ENCODE assay signal across 1 cellular context in the genomic region with DNA sequence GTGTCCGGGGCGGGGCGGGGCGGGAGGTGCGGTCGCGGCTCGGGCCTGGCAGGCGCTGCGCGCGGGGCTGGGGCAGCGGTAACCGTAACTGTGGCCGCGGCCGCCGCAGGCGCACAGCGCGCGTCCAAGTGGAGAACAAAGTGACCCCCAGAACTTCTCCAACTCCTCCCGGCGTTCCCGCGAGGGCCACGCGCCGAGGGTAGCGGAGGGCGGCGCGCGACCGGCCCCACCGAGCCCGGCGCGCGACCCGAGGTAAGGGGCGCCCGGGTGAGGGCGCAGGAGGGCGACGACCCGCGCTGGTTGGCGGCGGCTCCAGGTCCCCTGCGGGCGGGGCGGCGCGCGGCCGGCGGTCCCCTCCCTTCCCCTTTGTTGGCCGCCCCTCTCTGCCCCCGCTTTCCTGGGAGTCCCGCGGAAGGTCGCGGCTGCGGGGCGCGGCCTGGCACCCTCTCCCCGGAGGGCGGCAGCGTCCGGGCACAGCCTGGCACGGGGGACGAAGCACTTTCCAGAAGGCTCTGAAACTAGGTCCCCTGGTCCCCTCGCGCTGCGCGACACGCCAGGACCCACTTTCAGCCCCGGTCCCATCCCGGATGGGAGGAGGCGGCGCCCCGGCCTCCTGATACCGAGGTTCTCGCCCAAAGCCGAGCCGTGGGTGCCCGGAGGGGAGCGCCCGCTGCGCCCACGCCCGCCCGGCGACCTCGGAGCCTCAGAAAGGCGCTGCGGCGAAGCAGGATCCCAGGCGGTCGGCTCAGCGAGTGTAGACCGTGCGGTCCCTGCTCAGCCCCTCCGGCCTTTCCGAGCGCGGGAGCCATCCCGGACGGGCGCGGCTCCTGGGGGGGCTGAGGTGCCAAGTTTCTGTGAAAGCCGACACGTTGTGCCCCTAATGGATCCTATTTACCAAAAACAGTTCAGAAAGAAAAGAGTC.
A peak's percentile ranks its signal among the peaks of the same experiment; 100 is the strongest.
TF ChIP-seq lines count a peak whose summit lies in the region.

A gene (plus strand): TSS at position 75 of the 922 bp plus-strand sequence. CDS start 133,909 bp downstream, outside the sequence.

TF ChIP-seq in HEK293, 187 proteins besides CTCF, POLR2A, EP300 and RAD21 (continued from another document and continues in another):
- TF ChIP-seq ZNF843 (tag by site-specific recombination; IDR thresholded peaks at IDR 0.05) = no peak
- no peak for TF ChIP-seq ZNF830 (tag by site-specific recombination; IDR thresholded peaks at IDR 0.05; ENCODE audit: low read depth)
- no peak for TF ChIP-seq ZFP3 (tag by site-specific recombination; IDR thresholded peaks at IDR 0.05; ENCODE audit: low read depth)
- no peak for TF ChIP-seq KLF7 (tag by site-specific recombination; IDR thresholded peaks at IDR 0.05; ENCODE audit: borderline replicate concordance)
- TF ChIP-seq, protein P1, sequence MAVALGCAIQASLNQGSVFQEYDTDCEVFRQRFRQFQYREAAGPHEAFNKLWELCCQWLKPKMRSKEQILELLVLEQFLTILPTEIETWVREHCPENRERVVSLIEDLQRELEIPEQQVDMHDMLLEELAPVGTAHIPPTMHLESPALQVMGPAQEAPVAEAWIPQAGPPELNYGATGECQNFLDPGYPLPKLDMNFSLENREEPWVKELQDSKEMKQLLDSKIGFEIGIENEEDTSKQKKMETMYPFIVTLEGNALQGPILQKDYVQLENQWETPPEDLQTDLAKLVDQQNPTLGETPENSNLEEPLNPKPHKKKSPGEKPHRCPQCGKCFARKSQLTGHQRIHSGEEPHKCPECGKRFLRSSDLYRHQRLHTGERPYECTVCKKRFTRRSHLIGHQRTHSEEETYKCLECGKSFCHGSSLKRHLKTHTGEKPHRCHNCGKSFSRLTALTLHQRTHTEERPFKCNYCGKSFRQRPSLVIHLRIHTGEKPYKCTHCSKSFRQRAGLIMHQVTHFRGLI (tag by site-specific recombination; IDR thresholded peaks at IDR 0.05) = peak; percentile 57
- TF ChIP-seq ZBTB7A (tag by site-specific recombination; IDR thresholded peaks at IDR 0.05; ENCODE audit: low read depth) = 0 out of 2 replicates have a peak, but pooled peaks have one; percentile 19
- TF ChIP-seq, protein P2, sequence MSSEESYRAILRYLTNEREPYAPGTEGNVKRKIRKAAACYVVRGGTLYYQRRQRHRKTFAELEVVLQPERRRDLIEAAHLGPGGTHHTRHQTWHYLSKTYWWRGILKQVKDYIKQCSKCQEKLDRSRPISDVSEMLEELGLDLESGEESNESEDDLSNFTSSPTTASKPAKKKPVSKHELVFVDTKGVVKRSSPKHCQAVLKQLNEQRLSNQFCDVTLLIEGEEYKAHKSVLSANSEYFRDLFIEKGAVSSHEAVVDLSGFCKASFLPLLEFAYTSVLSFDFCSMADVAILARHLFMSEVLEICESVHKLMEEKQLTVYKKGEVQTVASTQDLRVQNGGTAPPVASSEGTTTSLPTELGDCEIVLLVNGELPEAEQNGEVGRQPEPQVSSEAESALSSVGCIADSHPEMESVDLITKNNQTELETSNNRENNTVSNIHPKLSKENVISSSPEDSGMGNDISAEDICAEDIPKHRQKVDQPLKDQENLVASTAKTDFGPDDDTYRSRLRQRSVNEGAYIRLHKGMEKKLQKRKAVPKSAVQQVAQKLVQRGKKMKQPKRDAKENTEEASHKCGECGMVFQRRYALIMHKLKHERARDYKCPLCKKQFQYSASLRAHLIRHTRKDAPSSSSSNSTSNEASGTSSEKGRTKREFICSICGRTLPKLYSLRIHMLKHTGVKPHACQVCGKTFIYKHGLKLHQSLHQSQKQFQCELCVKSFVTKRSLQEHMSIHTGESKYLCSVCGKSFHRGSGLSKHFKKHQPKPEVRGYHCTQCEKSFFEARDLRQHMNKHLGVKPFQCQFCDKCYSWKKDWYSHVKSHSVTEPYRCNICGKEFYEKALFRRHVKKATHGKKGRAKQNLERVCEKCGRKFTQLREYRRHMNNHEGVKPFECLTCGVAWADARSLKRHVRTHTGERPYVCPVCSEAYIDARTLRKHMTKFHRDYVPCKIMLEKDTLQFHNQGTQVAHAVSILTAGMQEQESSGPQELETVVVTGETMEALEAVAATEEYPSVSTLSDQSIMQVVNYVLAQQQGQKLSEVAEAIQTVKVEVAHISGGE (tag by site-specific recombination; conservative IDR thresholded peaks at IDR 0.05; ENCODE audit: low read depth) = no peak
- TF ChIP-seq HOXD13 (CRISPR knock-in tag; IDR thresholded peaks at IDR 0.05; ENCODE audit: borderline replicate concordance) = no peak
- TF ChIP-seq GLIS2 (tag by site-specific recombination; IDR thresholded peaks at IDR 0.05) = peak; percentile 55
- TF ChIP-seq, protein P3, sequence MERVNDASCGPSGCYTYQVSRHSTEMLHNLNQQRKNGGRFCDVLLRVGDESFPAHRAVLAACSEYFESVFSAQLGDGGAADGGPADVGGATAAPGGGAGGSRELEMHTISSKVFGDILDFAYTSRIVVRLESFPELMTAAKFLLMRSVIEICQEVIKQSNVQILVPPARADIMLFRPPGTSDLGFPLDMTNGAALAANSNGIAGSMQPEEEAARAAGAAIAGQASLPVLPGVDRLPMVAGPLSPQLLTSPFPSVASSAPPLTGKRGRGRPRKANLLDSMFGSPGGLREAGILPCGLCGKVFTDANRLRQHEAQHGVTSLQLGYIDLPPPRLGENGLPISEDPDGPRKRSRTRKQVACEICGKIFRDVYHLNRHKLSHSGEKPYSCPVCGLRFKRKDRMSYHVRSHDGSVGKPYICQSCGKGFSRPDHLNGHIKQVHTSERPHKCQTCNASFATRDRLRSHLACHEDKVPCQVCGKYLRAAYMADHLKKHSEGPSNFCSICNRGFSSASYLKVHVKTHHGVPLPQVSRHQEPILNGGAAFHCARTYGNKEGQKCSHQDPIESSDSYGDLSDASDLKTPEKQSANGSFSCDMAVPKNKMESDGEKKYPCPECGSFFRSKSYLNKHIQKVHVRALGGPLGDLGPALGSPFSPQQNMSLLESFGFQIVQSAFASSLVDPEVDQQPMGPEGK (tag by site-specific recombination; IDR thresholded peaks at IDR 0.05) = 0 out of 2 replicates have a peak, but pooled peaks have one; percentile 47
- no peak for TF ChIP-seq ZNF404 (tag by site-specific recombination; IDR thresholded peaks at IDR 0.05)
- TF ChIP-seq ZNF624 (tag by site-specific recombination; IDR thresholded peaks at IDR 0.05) = no peak
- TF ChIP-seq, protein P4, sequence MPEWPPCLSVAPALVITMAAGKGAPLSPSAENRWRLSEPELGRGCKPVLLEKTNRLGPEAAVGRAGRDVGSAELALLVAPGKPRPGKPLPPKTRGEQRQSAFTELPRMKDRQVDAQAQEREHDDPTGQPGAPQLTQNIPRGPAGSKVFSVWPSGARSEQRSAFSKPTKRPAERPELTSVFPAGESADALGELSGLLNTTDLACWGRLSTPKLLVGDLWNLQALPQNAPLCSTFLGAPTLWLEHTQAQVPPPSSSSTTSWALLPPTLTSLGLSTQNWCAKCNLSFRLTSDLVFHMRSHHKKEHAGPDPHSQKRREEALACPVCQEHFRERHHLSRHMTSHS (tag by site-specific recombination; IDR thresholded peaks at IDR 0.05) = no peak
- TF ChIP-seq ZNF837 (tag by site-specific recombination; IDR thresholded peaks at IDR 0.05) = no peak
- no peak for TF ChIP-seq ZNF266 (tag by site-specific recombination; IDR thresholded peaks at IDR 0.05; ENCODE audit: low read depth)
- TF ChIP-seq ZNF658 (tag by site-specific recombination; IDR thresholded peaks at IDR 0.05) = no peak
- peak; percentile 69 for TF ChIP-seq ZEB2 (tag by site-specific recombination; IDR thresholded peaks at IDR 0.05)
- TF ChIP-seq, protein P5, sequence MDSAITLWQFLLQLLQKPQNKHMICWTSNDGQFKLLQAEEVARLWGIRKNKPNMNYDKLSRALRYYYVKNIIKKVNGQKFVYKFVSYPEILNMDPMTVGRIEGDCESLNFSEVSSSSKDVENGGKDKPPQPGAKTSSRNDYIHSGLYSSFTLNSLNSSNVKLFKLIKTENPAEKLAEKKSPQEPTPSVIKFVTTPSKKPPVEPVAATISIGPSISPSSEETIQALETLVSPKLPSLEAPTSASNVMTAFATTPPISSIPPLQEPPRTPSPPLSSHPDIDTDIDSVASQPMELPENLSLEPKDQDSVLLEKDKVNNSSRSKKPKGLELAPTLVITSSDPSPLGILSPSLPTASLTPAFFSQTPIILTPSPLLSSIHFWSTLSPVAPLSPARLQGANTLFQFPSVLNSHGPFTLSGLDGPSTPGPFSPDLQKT (IDR thresholded peaks at IDR 0.05; ENCODE audit: borderline replicate concordance, low read depth, low read length) = no peak
- no peak for TF ChIP-seq ZNF426 (tag by site-specific recombination; IDR thresholded peaks at IDR 0.05)
- no peak for TF ChIP-seq ZNF433 (tag by site-specific recombination; IDR thresholded peaks at IDR 0.05; ENCODE audit: low read depth)
- no peak for TF ChIP-seq ZNF174 (tag by site-specific recombination; IDR thresholded peaks at IDR 0.05)
- TF ChIP-seq, protein P6, sequence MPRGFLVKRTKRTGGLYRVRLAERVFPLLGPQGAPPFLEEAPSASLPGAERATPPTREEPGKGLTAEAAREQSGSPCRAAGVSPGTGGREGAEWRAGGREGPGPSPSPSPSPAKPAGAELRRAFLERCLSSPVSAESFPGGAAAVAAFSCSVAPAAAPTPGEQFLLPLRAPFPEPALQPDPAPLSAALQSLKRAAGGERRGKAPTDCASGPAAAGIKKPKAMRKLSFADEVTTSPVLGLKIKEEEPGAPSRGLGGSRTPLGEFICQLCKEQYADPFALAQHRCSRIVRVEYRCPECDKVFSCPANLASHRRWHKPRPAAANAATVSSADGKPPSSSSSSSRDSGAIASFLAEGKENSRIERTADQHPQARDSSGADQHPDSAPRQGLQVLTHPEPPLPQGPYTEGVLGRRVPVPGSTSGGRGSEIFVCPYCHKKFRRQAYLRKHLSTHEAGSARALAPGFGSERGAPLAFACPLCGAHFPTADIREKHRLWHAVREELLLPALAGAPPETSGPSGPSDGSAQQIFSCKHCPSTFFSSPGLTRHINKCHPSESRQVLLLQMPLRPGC (tag by site-specific recombination; IDR thresholded peaks at IDR 0.05) = no peak
- no peak; the same call in 1 of the 2 replicates for TF ChIP-seq ZNF777 (tag by site-specific recombination; IDR thresholded peaks at IDR 0.05; ENCODE audit: borderline replicate concordance)
- TF ChIP-seq ZNF24 (tag by site-specific recombination; IDR thresholded peaks at IDR 0.05) = no peak
- peak; percentile 83; the same call in 1 of the 2 replicates for TF ChIP-seq KLF8 (tag by site-specific recombination; IDR thresholded peaks at IDR 0.05)
- no peak for TF ChIP-seq ZNF785 (tag by site-specific recombination; IDR thresholded peaks at IDR 0.05)
- TF ChIP-seq, protein P7, sequence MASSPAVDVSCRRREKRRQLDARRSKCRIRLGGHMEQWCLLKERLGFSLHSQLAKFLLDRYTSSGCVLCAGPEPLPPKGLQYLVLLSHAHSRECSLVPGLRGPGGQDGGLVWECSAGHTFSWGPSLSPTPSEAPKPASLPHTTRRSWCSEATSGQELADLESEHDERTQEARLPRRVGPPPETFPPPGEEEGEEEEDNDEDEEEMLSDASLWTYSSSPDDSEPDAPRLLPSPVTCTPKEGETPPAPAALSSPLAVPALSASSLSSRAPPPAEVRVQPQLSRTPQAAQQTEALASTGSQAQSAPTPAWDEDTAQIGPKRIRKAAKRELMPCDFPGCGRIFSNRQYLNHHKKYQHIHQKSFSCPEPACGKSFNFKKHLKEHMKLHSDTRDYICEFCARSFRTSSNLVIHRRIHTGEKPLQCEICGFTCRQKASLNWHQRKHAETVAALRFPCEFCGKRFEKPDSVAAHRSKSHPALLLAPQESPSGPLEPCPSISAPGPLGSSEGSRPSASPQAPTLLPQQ (tag by site-specific recombination; IDR thresholded peaks at IDR 0.05) = 0 out of 2 replicates have a peak, but pooled peaks have one; percentile 48
- TF ChIP-seq, protein P8, sequence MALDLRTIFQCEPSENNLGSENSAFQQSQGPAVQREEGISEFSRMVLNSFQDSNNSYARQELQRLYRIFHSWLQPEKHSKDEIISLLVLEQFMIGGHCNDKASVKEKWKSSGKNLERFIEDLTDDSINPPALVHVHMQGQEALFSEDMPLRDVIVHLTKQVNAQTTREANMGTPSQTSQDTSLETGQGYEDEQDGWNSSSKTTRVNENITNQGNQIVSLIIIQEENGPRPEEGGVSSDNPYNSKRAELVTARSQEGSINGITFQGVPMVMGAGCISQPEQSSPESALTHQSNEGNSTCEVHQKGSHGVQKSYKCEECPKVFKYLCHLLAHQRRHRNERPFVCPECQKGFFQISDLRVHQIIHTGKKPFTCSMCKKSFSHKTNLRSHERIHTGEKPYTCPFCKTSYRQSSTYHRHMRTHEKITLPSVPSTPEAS (tag by site-specific recombination; IDR thresholded peaks at IDR 0.05) = no peak; the same call in 1 of the 2 replicates
- TF ChIP-seq, protein P9, sequence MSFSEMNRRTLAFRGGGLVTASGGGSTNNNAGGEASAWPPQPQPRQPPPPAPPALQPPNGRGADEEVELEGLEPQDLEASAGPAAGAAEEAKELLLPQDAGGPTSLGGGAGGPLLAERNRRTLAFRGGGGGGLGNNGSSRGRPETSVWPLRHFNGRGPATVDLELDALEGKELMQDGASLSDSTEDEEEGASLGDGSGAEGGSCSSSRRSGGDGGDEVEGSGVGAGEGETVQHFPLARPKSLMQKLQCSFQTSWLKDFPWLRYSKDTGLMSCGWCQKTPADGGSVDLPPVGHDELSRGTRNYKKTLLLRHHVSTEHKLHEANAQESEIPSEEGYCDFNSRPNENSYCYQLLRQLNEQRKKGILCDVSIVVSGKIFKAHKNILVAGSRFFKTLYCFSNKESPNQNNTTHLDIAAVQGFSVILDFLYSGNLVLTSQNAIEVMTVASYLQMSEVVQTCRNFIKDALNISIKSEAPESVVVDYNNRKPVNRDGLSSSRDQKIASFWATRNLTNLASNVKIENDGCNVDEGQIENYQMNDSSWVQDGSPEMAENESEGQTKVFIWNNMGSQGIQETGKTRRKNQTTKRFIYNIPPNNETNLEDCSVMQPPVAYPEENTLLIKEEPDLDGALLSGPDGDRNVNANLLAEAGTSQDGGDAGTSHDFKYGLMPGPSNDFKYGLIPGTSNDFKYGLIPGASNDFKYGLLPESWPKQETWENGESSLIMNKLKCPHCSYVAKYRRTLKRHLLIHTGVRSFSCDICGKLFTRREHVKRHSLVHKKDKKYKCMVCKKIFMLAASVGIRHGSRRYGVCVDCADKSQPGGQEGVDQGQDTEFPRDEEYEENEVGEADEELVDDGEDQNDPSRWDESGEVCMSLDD (tag by site-specific recombination; IDR thresholded peaks at IDR 0.05) = 0 out of 2 replicates have a peak, but pooled peaks have one; percentile 57
- TF ChIP-seq GLI4 (tag by site-specific recombination; IDR thresholded peaks at IDR 0.05) = no peak
- TF ChIP-seq GLIS1 (tag by site-specific recombination; IDR thresholded peaks at IDR 0.05) = no peak
- TF ChIP-seq ZNF501 (tag by site-specific recombination; IDR thresholded peaks at IDR 0.05) = 0 out of 2 replicates have a peak, but pooled peaks have one; percentile 19
- TF ChIP-seq, protein P10, sequence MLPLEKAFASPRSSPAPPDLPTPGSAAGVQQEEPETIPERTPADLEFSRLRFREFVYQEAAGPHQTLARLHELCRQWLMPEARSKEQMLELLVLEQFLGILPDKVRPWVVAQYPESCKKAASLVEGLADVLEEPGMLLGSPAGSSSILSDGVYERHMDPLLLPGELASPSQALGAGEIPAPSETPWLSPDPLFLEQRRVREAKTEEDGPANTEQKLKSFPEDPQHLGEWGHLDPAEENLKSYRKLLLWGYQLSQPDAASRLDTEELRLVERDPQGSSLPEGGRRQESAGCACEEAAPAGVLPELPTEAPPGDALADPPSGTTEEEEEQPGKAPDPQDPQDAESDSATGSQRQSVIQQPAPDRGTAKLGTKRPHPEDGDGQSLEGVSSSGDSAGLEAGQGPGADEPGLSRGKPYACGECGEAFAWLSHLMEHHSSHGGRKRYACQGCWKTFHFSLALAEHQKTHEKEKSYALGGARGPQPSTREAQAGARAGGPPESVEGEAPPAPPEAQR (tag by site-specific recombination; IDR thresholded peaks at IDR 0.05) = no peak
- no peak for TF ChIP-seq ZFP41 (tag by site-specific recombination; IDR thresholded peaks at IDR 0.05; ENCODE audit: borderline replicate concordance)
- TF ChIP-seq ZNF138 (tag by site-specific recombination; IDR thresholded peaks at IDR 0.05; ENCODE audit: borderline replicate concordance) = no peak
- no peak for TF ChIP-seq ZNF140 (tag by site-specific recombination; IDR thresholded peaks at IDR 0.05)
- no peak for TF ChIP-seq ZNF677 (tag by site-specific recombination; IDR thresholded peaks at IDR 0.05)
